Comparison of ENCODE assay signal across 12 cellular contexts in the genomic region with DNA sequence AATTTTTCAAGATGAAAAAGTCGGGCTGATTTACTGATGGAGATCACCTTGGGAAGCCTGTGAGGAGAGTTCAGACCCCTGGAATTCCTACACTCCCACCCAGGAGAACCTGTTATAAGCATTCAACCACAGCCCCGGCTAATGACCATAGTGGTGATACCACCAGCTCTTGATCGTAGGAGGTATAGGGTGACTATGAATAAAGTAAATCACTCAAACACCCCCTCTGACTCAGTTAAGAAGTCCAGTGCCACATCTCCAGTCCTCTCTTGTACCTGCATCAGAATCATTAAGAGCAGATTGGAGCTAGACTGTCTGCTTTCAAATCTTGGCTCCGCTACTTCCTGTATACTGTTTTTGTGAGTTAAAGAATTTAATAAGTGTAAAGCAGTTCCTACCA.
DNase-seq lines count a peak whose midpoint lies in the region; ATAC-seq and TF ChIP-seq lines count a peak whose summit lies in the region.
"Had no signal": no experiment of that assay in that cellular context is flagged by ENCODE, and none has a peak within 500 bp of the region (broad histone marks: within the 10 kb centered on the region; RNA-seq: fewer than 3 reads in every experiment).

No MANE protein-coding gene starts in this region.

- CTCF ChIA-PET in HEK293T (lab: Yijun Ruan, JAX), result interaction anchor here (0.8 kb wide), 1 partner anchor 186 kb away, joined by 3 read pairs; no protein-coding TSS in a partner anchor

- no peak overlapping the region for H3K27ac ChIP-seq in prostate gland

- H3K36me3 ChIP-seq in prostate gland, result no peaks in the 10 kb centered on the region

- H3K4me3 ChIP-seq in WI38 (ENCODE audit: low read depth, low read length) (peak overlapping the region; percentile 70), fibroblast of the aortic adventitia (ENCODE audit: low read depth, low read length) (peak overlapping the region; percentile 40), prostate gland (no peak overlapping the region)

- TF ChIP-seq CTCF in WI38 (IDR thresholded peaks at IDR 0.05; ENCODE audit: low read depth, low read length), result no peak
- no peak for TF ChIP-seq CTCF in fibroblast of the aortic adventitia (IDR thresholded peaks at IDR 0.05; ENCODE audit: insufficient read depth, low read length)
- no peak for TF ChIP-seq CTCF in prostate gland (IDR thresholded peaks at IDR 0.05)

- POLR2A ChIA-PET in HEK293T (lab: Yijun Ruan, JAX), result no interaction called here

- WGBS in prostate gland, result 54% methylated on average over 4 of the region's 4 CpGs

- H3K4me1 ChIP-seq in prostate gland (replicated peaks), result no peaks in the 10 kb centered on the region

- no peaks in the 10 kb centered on the region for H3K27me3 ChIP-seq in prostate gland (replicated peaks; ENCODE audit: insufficient read depth)

- H3K9me3 ChIP-seq in prostate gland, result no peaks in the 10 kb centered on the region

- no peak for TF ChIP-seq POLR2A in prostate gland (IDR thresholded peaks at IDR 0.05)

- intact Hi-C loops in prostate gland (cut with DNase I), result no loop called here

- DNase-seq in stimulated activated naive CD4-positive, alpha-beta T cell treated with Interleukin-2 at 50 U/mL for 16 hours (lab: John Stamatoyannopoulos, UW), result peak; percentile 5
- DNase-seq in stimulated activated naive CD4-positive, alpha-beta T cell (lab: John Stamatoyannopoulos, UW), result no peak
- DNase-seq in fibroblast of the aortic adventitia (ENCODE audit: low read depth) (no peak), prostate gland (ENCODE audit: low spot score) (no peak), HEK293T (ENCODE audit: extremely low spot score) (no peak)
- DNase-seq: activated CD8-positive, alpha-beta memory T cell treated with anti-CD3 and anti-CD28 coated beads, Interleukin-2, amount 50 U/mL, for 48 hours; cortex of kidney; NCI-H345; nephron progenitor cell had no signal

- ATAC-seq in HG03439 (IDR thresholded peaks at IDR 0.05; ENCODE audit: unreplicated experiment) (no peak), GM19324 (IDR thresholded peaks at IDR 0.05; ENCODE audit: low FRiP score, unreplicated experiment) (no peak)

TF ChIP-seq in HEK293T, 16 proteins besides CTCF, POLR2A, EP300 and RAD21:
- TF ChIP-seq ELF4 (IDR thresholded peaks at IDR 0.05) (no peak; the same call in 1 of the 2 replicates), NFRKB (IDR thresholded peaks at IDR 0.05) (no peak)
- TF ChIP-seq, protein P1, sequence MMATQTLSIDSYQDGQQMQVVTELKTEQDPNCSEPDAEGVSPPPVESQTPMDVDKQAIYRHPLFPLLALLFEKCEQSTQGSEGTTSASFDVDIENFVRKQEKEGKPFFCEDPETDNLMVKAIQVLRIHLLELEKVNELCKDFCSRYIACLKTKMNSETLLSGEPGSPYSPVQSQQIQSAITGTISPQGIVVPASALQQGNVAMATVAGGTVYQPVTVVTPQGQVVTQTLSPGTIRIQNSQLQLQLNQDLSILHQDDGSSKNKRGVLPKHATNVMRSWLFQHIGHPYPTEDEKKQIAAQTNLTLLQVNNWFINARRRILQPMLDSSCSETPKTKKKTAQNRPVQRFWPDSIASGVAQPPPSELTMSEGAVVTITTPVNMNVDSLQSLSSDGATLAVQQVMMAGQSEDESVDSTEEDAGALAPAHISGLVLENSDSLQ (IDR thresholded peaks at IDR 0.05), result no peak

Comparison
In these comparisons a context has a peak if more than half of its experiments do, and no peak if none do; other contexts are left out.
1. H3K4me3 ChIP-seq: peak in WI38 (single experiment) and fibroblast of the aortic adventitia (single experiment); none in prostate gland (0 of 2).